In the genomic region with DNA sequence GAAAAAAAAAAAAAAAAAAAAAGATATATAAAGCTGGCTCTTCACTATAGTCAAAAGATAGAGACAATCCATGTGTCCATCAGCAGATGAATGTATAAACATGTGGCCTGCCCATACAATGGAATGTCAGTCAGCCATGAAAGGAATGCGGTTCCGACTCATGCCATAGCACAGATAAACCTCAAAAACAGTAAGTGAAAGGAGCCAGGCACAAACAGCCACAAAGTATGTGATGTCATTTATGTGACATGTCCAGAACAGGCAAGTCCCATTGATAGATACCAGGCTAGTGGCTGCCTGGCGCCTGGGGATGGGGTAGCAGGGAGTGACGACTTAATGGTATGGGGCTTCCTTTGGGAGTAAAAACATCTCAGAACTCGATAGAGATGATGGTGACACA, we compare ENCODE assay signal across 11 cellular contexts.
A peak's percentile ranks its signal among the peaks of the same experiment; 100 is the strongest.
DNase-seq lines count a peak whose midpoint lies in the region; ATAC-seq, FAIRE-seq and TF ChIP-seq lines count a peak whose summit lies in the region.
"Had no signal": no experiment of that assay in that cellular context is flagged by ENCODE, and none has a peak within 500 bp of the region (broad histone marks: within the 10 kb centered on the region; RNA-seq: fewer than 3 reads in every experiment).

No MANE protein-coding gene starts in this region.

- no peak overlapping the region for H4K91ac ChIP-seq in H1 (replicated peaks; ENCODE audit: insufficient read length, low read length)

- no peaks in the 10 kb centered on the region for H3K23me2 ChIP-seq in H1 (ENCODE audit: low read depth, low read length)

- no peak overlapping the region for H4K5ac ChIP-seq in H1 (ENCODE audit: insufficient read length, low read depth, low read length)

- TF ChIP-seq CTCF in PC-9 (conservative IDR thresholded peaks at IDR 0.05): no peak
- TF ChIP-seq CTCF in H1 (IDR thresholded peaks at IDR 0.05; ENCODE audit: control extremely low read depth in 1 of 3, insufficient read depth in 1 of 3, low read depth in 1 of 3, low read length in 3 of 3): no peak

- H3K4me3 ChIP-seq in CD8-positive, alpha-beta memory T cell (ENCODE audit: low read length): no peak overlapping the region
- H3K4me3 ChIP-seq in PC-9: no peak overlapping the region
- no peak overlapping the region for H3K4me3 ChIP-seq in H1 (ENCODE audit: extremely low read depth in 1 of 4, insufficient read depth in 2 of 4, low read depth in 3 of 4, low read length in 4 of 4)

- H2BK5ac ChIP-seq in H1 (ENCODE audit: low read depth, low read length): no peak overlapping the region

- no peaks in the 10 kb centered on the region for H3K9me3 Mint-ChIP-seq in CD8-positive, alpha-beta memory T cell
- no peaks in the 10 kb centered on the region for H3K9me3 Mint-ChIP-seq in activated CD4-positive, alpha-beta T cell treated with anti-CD3 and anti-CD28 coated beads, Interleukin-2, amount 10 ng/mL, durations not matched to agents 7 days and 5 days
- H3K9me3 Mint-ChIP-seq: activated naive CD4-positive, alpha-beta T cell treated with anti-CD3 and anti-CD28 coated beads, Interleukin-2, amount 50 U/mL, for 24 hours; stimulated activated effector memory CD8-positive, alpha-beta T cell treated with anti-CD3 and anti-CD28 coated beads, Interleukin-12 subunit alpha, Interleukin-12 subunit beta, amount 100 ng/mL, for 72 hours had no signal

- CTCF ChIA-PET in CD8-positive, alpha-beta memory T cell (lab: Charles Lee): no interaction called here
- CTCF ChIA-PET in PC-9 (lab: Charles Lee): no interaction called here
- CTCF ChIA-PET in H1 (lab: Charles Lee; ENCODE audit: partially characterized antibody): interaction anchor here (1.5 to 4.4 kb wide), 2 partner anchors 11 to 32 kb away, joined by 3 to 35 read pairs; no protein-coding TSS in a partner anchor
- CTCF ChIA-PET in activated CD4-positive, alpha-beta T cell treated with anti-CD3 and anti-CD28 coated beads, Interleukin-2, amount 10 ng/mL, durations not matched to agents 7 days and 5 days (lab: Charles Lee): interaction anchor here (1.0 kb wide), 1 partner anchor 176 kb away, joined by 4 read pairs; no protein-coding TSS in a partner anchor

- H4K20me1 ChIP-seq in PC-9 (ENCODE audit: insufficient read depth) (peaks cover 23% of the 10 kb centered on the region), H1 (replicated peaks in 1 of 2; ENCODE audit: control insufficient read depth in 1 of 2, insufficient read depth in 2 of 2, low read length in 2 of 2) (peaks cover 10 to 23% of the 10 kb centered on the region in 2 experiments)

- no peak for DNase-seq in CD8-positive, alpha-beta memory T cell
- DNase-seq in PC-9: peak; percentile 51 to 76
- no peak for DNase-seq in H1 (ENCODE audit: low read depth in 1 of 2, low spot score in 2 of 2)
- peak; percentile 51 for DNase-seq in myocyte (ENCODE audit: low read depth)
- no peak for DNase-seq in stimulated activated CD4-positive, alpha-beta T cell treated with anti-CD3 and anti-CD28 coated beads, Interleukin-1b, Interleukin-23, amount 100 ng/mL, for 48 hours
- DNase-seq in activated CD4-positive, alpha-beta T cell treated with anti-CD3 and anti-CD28 coated beads, Interleukin-2, amount 10 ng/mL, durations not matched to agents 7 days and 5 days: no peak
- DNase-seq: DMS153 had no signal

- no peak overlapping the region for H3K9ac ChIP-seq in H1 (replicated peaks in 1 of 4; ENCODE audit: extremely low read depth in 1 of 4, low read depth in 3 of 4, low read length in 3 of 4)

- H2BK120ac ChIP-seq in H1 (replicated peaks; ENCODE audit: low read depth, low read length): no peak overlapping the region

- H3K79me2 ChIP-seq in PC-9 (ENCODE audit: low read depth) (peaks cover 67% of the 10 kb centered on the region), H1 (ENCODE audit: control insufficient read depth in 1 of 2, insufficient read depth in 2 of 2, low read length in 2 of 2) (peaks cover 0 to 46% of the 10 kb centered on the region in 2 experiments; a peak in 3 of 4 replicates)

- no peak overlapping the region for H2AFZ ChIP-seq in PC-9
- H2AFZ ChIP-seq in H1 (ENCODE audit: low read length): no peak overlapping the region

- no peak overlapping the region for H3K23ac ChIP-seq in H1 (ENCODE audit: insufficient read length)

- no peaks in the 10 kb centered on the region for H3K27me3 Mint-ChIP-seq in CD8-positive, alpha-beta memory T cell
- H3K27me3 Mint-ChIP-seq in activated CD4-positive, alpha-beta T cell treated with anti-CD3 and anti-CD28 coated beads, Interleukin-2, amount 10 ng/mL, durations not matched to agents 7 days and 5 days: no peaks in the 10 kb centered on the region
- H3K27me3 Mint-ChIP-seq: activated naive CD4-positive, alpha-beta T cell treated with anti-CD3 and anti-CD28 coated beads, Interleukin-2, amount 50 U/mL, for 24 hours had no signal

- no peak overlapping the region for H2BK15ac ChIP-seq in H1 (ENCODE audit: low read length)

- no peaks in the 10 kb centered on the region for H3K4me1 ChIP-seq in CD8-positive, alpha-beta memory T cell (ENCODE audit: insufficient read depth, low read length)
- peaks cover 17% of the 10 kb centered on the region for H3K4me1 ChIP-seq in PC-9 (replicated peaks; ENCODE audit: insufficient read depth)
- H3K4me1 ChIP-seq in H1 (replicated peaks in 1 of 4; ENCODE audit: control insufficient read depth in 3 of 4, insufficient read depth in 4 of 4, low read length in 3 of 4): peaks cover 0 to 5% (median 4%) of the 10 kb centered on the region in 4 experiments; a peak in 3 of 7 replicates

- no peaks in the 10 kb centered on the region for H3K36me3 ChIP-seq in CD8-positive, alpha-beta memory T cell (ENCODE audit: insufficient read depth, low read length)
- H3K36me3 ChIP-seq in PC-9 (ENCODE audit: low read depth) (no peaks in the 10 kb centered on the region), H1 (ENCODE audit: control insufficient read depth in 2 of 4, insufficient read depth in 4 of 4, low read length in 3 of 4) (no peaks in the 10 kb centered on the region)

- TF ChIP-seq EP300 in H1 (IDR thresholded peaks at IDR 0.05; ENCODE audit: borderline replicate concordance in 1 of 2, low read depth in 2 of 2, low read length in 2 of 2): no peak

- peaks cover 15 to 53% (median 21%) of the 10 kb centered on the region in 3 donors for H3K4me1 Mint-ChIP-seq in CD8-positive, alpha-beta memory T cell
- H3K4me1 Mint-ChIP-seq in activated CD4-positive, alpha-beta T cell treated with anti-CD3 and anti-CD28 coated beads, Interleukin-2, amount 10 ng/mL, durations not matched to agents 7 days and 5 days: peaks cover 4% of the 10 kb centered on the region

- no peak overlapping the region for H3K4me2 ChIP-seq in PC-9
- H3K4me2 ChIP-seq in H1 (ENCODE audit: insufficient read depth in 1 of 2, low read depth in 2 of 2, low read length in 2 of 2): no peak overlapping the region

- TF ChIP-seq POLR2A in H1 (IDR thresholded peaks at IDR 0.05; ENCODE audit: control extremely low read depth in 1 of 2, low read depth in 2 of 2, low read length in 2 of 2): no peak

- H3K18ac ChIP-seq in H1 (ENCODE audit: extremely low read depth, low read length): no peak overlapping the region

- POLR2A ChIA-PET in CD8-positive, alpha-beta memory T cell (lab: Charles Lee): no interaction called here
- POLR2A ChIA-PET in PC-9 (lab: Charles Lee; ENCODE audit: unreplicated experiment): no interaction called here
- POLR2A ChIA-PET in H1 (lab: Charles Lee; ENCODE audit: partially characterized antibody): no interaction called here
- POLR2A ChIA-PET in activated CD4-positive, alpha-beta T cell treated with anti-CD3 and anti-CD28 coated beads, Interleukin-2, amount 10 ng/mL, durations not matched to agents 7 days and 5 days (lab: Charles Lee): no interaction called here

- peaks cover 0 to 8% (median 0%) of the 10 kb centered on the region in 3 donors for H3K36me3 Mint-ChIP-seq in CD8-positive, alpha-beta memory T cell
- H3K36me3 Mint-ChIP-seq in activated CD4-positive, alpha-beta T cell treated with anti-CD3 and anti-CD28 coated beads, Interleukin-2, amount 10 ng/mL, durations not matched to agents 7 days and 5 days (ENCODE audit: low read depth): no peaks in the 10 kb centered on the region
- H3K36me3 Mint-ChIP-seq: activated naive CD4-positive, alpha-beta T cell treated with anti-CD3 and anti-CD28 coated beads, Interleukin-2, amount 50 U/mL, for 24 hours had no signal

- H3K4me3 Mint-ChIP-seq in CD8-positive, alpha-beta memory T cell: no peak overlapping the region
- no peak overlapping the region for H3K4me3 Mint-ChIP-seq in activated CD4-positive, alpha-beta T cell treated with anti-CD3 and anti-CD28 coated beads, Interleukin-2, amount 10 ng/mL, durations not matched to agents 7 days and 5 days
- H3K4me3 Mint-ChIP-seq: activated naive CD4-positive, alpha-beta T cell treated with anti-CD3 and anti-CD28 coated beads, Interleukin-2, amount 50 U/mL, for 24 hours; stimulated activated effector memory CD8-positive, alpha-beta T cell treated with anti-CD3 and anti-CD28 coated beads, Interleukin-12 subunit alpha, Interleukin-12 subunit beta, amount 100 ng/mL, for 72 hours had no signal

- no peaks in the 10 kb centered on the region for H3K27me3 ChIP-seq in CD8-positive, alpha-beta memory T cell (ENCODE audit: insufficient read depth, low read length, poor library complexity, severe bottlenecking)
- H3K27me3 ChIP-seq in PC-9 (ENCODE audit: insufficient read depth, low read depth) (no peaks in the 10 kb centered on the region), H1 (replicated peaks in 1 of 4; ENCODE audit: control insufficient read depth in 3 of 4, extremely low read depth in 1 of 4, insufficient read depth in 3 of 4, low read length in 3 of 4) (no peaks in the 10 kb centered on the region)

- no peak for TF ChIP-seq RAD21 in H1 (IDR thresholded peaks at IDR 0.05 in 1 of 2, conservative IDR thresholded peaks at IDR 0.05 in 1 of 2; ENCODE audit: low read depth in 2 of 2, low read length in 2 of 2)

- no peak overlapping the region for H3K4ac ChIP-seq in H1 (replicated peaks; ENCODE audit: insufficient read length, low read depth, low read length)

- intact Hi-C loops in PC-9 (cut with micrococcal nuclease; ENCODE audit: unreplicated experiment): loop anchor here (1.0 to 2.0 kb wide), 4 partner anchors 19 to 195 kb away; no protein-coding TSS in a partner anchor

- H3K79me1 ChIP-seq in H1 (ENCODE audit: low read depth, low read length): peaks cover 10% of the 10 kb centered on the region; the same call in 1 of the 2 replicates

- no peak overlapping the region for H2AK5ac ChIP-seq in H1 (ENCODE audit: low read depth, low read length)

- ATAC-seq in HG02970 (IDR thresholded peaks at IDR 0.05; ENCODE audit: low FRiP score, unreplicated experiment) (no peak), HG03565 (IDR thresholded peaks at IDR 0.05; ENCODE audit: unreplicated experiment) (no peak)
- ATAC-seq: stimulated activated effector memory CD8-positive, alpha-beta T cell treated with anti-CD3 and anti-CD28 coated beads, Interleukin-12 subunit alpha, Interleukin-12 subunit beta, amount 100 ng/mL, for 72 hours had no signal

- no peak overlapping the region for H2BK20ac ChIP-seq in H1 (ENCODE audit: low read length)

- 84% methylated on average over 5 of the region's 5 CpGs; no CpG with 5 or more reads in 1 of the 2 experiments for WGBS in H1 (ENCODE audit: extremely low coverage in 1 of 2, insufficient coverage in 1 of 2, insufficient read length in 1 of 2, insufficient replicate concordance in 2 of 2, low coverage in 1 of 2, low lambda C conversion rate in 2 of 2, missing lambda C conversion rate in 1 of 2), 2 experiments

- H3K27ac ChIP-seq in CD8-positive, alpha-beta memory T cell (ENCODE audit: low read depth, low read length): no peak overlapping the region
- H3K27ac ChIP-seq in PC-9 (no peak overlapping the region), H1 (ENCODE audit: low read depth, low read length) (no peak overlapping the region)

- peak overlapping the region in 5 of 8 donors; percentile 17 to 75 (median 43) for H3K27ac Mint-ChIP-seq in CD8-positive, alpha-beta memory T cell
- no peak overlapping the region for H3K27ac Mint-ChIP-seq in activated CD4-positive, alpha-beta T cell treated with anti-CD3 and anti-CD28 coated beads, Interleukin-2, amount 10 ng/mL, durations not matched to agents 7 days and 5 days
- H3K27ac Mint-ChIP-seq: activated naive CD4-positive, alpha-beta T cell treated with anti-CD3 and anti-CD28 coated beads, Interleukin-2, amount 50 U/mL, for 24 hours had no signal

- H3K9me3 ChIP-seq in CD8-positive, alpha-beta memory T cell (ENCODE audit: low read length): no peaks in the 10 kb centered on the region
- H3K9me3 ChIP-seq in PC-9 (ENCODE audit: insufficient read depth, low read depth) (no peaks in the 10 kb centered on the region), H1 (ENCODE audit: insufficient read depth in 2 of 2, low read depth in 1 of 2, low read length in 1 of 2) (no peaks in the 10 kb centered on the region)

- FAIRE-seq in H1 (lab: Jason Lieb, UNC): no peak

- H4K8ac ChIP-seq in H1 (ENCODE audit: extremely low read depth, insufficient read depth, low read length): peak overlapping the region; percentile 22; the same call in 1 of the 2 replicates

- no peak overlapping the region for H3K14ac ChIP-seq in H1 (ENCODE audit: insufficient read length)

- H3F3A ChIP-seq in PC-9 (ENCODE audit: insufficient read depth, low read depth): peaks cover 16% of the 10 kb centered on the region; the same call in 1 of the 2 replicates

- no peak overlapping the region for H3K56ac ChIP-seq in H1 (replicated peaks; ENCODE audit: insufficient read length, low read depth, low read length)

- no TSS peak for BruUV-seq in PC-9 (replicated peaks; lab: Mats Ljungman, UMichigan)

- no peak overlapping the region for H2BK12ac ChIP-seq in H1 (ENCODE audit: low read depth, low read length)

- H3K9me2 ChIP-seq in PC-9 (ENCODE audit: insufficient read depth): no peaks in the 10 kb centered on the region

Comparison
In these comparisons a context has a peak if more than half of its experiments do, and no peak if none do; other contexts are left out.
1. DNase-seq: peak in PC-9 (2 of 2) and myocyte (single experiment); none in CD8-positive, alpha-beta memory T cell (0 of 5), H1 (0 of 2), stimulated activated CD4-positive, alpha-beta T cell treated with anti-CD3 and anti-CD28 coated beads, Interleukin-1b, Interleukin-23, amount 100 ng/mL, for 48 hours (single experiment) and activated CD4-positive, alpha-beta T cell treated with anti-CD3 and anti-CD28 coated beads, Interleukin-2, amount 10 ng/mL, durations not matched to agents 7 days and 5 days (single experiment).
2. CTCF ChIA-PET loops: an anchor here in H1 (1.5 to 4.4 kb wide) and activated CD4-positive, alpha-beta T cell treated with anti-CD3 and anti-CD28 coated beads, Interleukin-2, amount 10 ng/mL, durations not matched to agents 7 days and 5 days (1.0 kb wide); none called in CD8-positive, alpha-beta memory T cell and PC-9.